26 cellular contexts compared by ENCODE assay signal in genomic region chr19:11747277-11747676, GRCh38.
"Had no signal": no experiment of that assay in that cellular context is flagged by ENCODE, and none has a peak within 500 bp of the region (broad histone marks: within the 10 kb centered on the region; RNA-seq: fewer than 3 reads in every experiment).

No MANE protein-coding gene starts in this region.

- ATAC-seq: stimulated activated effector memory CD8-positive, alpha-beta T cell treated with anti-CD3 and anti-CD28 coated beads, Interleukin-12 subunit alpha, Interleukin-12 subunit beta, amount 100 ng/mL, for 72 hours; stimulated activated memory B cell treated with anti-CD40 and anti-IgM and Interleukin-4, amounts not matched to agents 10 μg/mL and 1 μg/mL and 100 μg/mL, for 72 hours; stimulated activated naive B cell treated with anti-CD40 and anti-IgM and Interleukin-4, amounts not matched to agents 10 μg/mL and 1 μg/mL and 100 μg/mL, for 72 hours; stimulated activated naive CD8-positive, alpha-beta T cell treated with anti-CD3 and anti-CD28 coated beads, Interleukin-15, amount 100 ng/mL, for 72 hours; stimulated activated naive CD8-positive, alpha-beta T cell treated with anti-CD3 and anti-CD28 coated beads, Interleukin-15, Interleukin-2, amounts not matched to agents 100 U/mL and 50 U/mL, for 24 hours; upper lobe of right lung had no signal

- H3K36me3 ChIP-seq: stomach, suprapubic skin, thoracic aorta, thyroid gland, tibial artery, tibial nerve, transverse colon, upper lobe of left lung, upper lobe of right lung, uterus, vagina had no signal

- H3K4me1 ChIP-seq: stomach, suprapubic skin, testis, thyroid gland, tibial artery, tibial nerve, transverse colon, upper lobe of left lung, upper lobe of right lung, uterus, vagina had no signal

- DNase-seq: stimulated activated CD4-positive, alpha-beta T cell treated with anti-CD3 and anti-CD28 coated beads, Interleukin-2, amount 100 ng/mL, for 48 hours; stimulated activated CD4-positive, alpha-beta T cell treated with anti-CD3 and anti-CD28 coated beads, Interleukin-4, amount 100 ng/mL, for 1 hour; stimulated activated CD4-positive, alpha-beta T cell treated with anti-CD3 and anti-CD28 coated beads, Interleukin-4, amount 100 ng/mL, for 24 hours; stimulated activated CD4-positive, alpha-beta T cell treated with anti-CD3 and anti-CD28 coated beads, Interleukin-4, amount 100 ng/mL, for 4 hours; stimulated activated CD8-positive, alpha-beta memory T cell treated with anti-CD3 and anti-CD28 coated beads, Interleukin-4, amount 100 ng/mL, for 48 hours; stimulated activated naive B cell treated with anti-CD40 and anti-IgM and Interleukin-4, amounts not matched to agents 10 μg/mL and 1 μg/mL and 100 μg/mL, for 72 hours; stimulated activated naive CD4-positive, alpha-beta T cell; stimulated activated naive CD4-positive, alpha-beta T cell treated with Interleukin-2 at 50 U/mL for 16 hours; stimulated activated naive CD8-positive, alpha-beta T cell treated with anti-CD3 and anti-CD28 coated beads, Interleukin-15, amount 100 ng/mL, for 72 hours; stimulated activated naive CD8-positive, alpha-beta T cell treated with anti-CD3 and anti-CD28 coated beads, Interleukin-15, Interleukin-2, amounts not matched to agents 100 U/mL and 50 U/mL, for 24 hours; stomach; substantia nigra; testis; thyroid gland; tibial artery; transverse colon; upper lobe of left lung; upper lobe of right lung; uterus had no signal

- H3K27ac ChIP-seq: stomach, suprapubic skin, testis, thoracic aorta, thyroid gland, tibial artery, tibial nerve, transverse colon, upper lobe of left lung, upper lobe of right lung, uterus, vagina had no signal

- FAIRE-seq: urothelium cell line had no signal

- H3K9me3 ChIP-seq: suprapubic skin, testis, thyroid gland, upper lobe of right lung had no signal

- H3K4me3 ChIP-seq: stomach, suprapubic skin, testis, thoracic aorta, thyroid gland, tibial artery, tibial nerve, transverse colon, upper lobe of left lung, upper lobe of right lung, uterus, vagina had no signal

- H3K27me3 ChIP-seq: stomach, suprapubic skin, testis, thyroid gland, tibial artery, tibial nerve, transverse colon, upper lobe of left lung, upper lobe of right lung, uterus, vagina had no signal
